8 cellular contexts compared by ENCODE assay signal in genomic region chr12:102061556-102062418, GRCh38. TPM values are rescaled to one million over a fixed set of nuclear protein-coding genes. Genes with fewer than 3 reads are reported as not detected.
DNase-seq lines count a peak whose midpoint lies in the region; ATAC-seq, FAIRE-seq and TF ChIP-seq lines count a peak whose summit lies in the region.

Gene WASHC3 (minus strand): TSS chr12:102061991. CDS start chr12:102061962, 29 bp downstream.

- H3K27me3 ChIP-seq in adipocyte (replicated peaks; ENCODE audit: control insufficient read depth, insufficient read depth, low read length) (no peaks in the 10 kb centered on the region), pancreas (no peaks in the 10 kb centered on the region), tibial artery (no peaks in the 10 kb centered on the region)

- H3K4me3 ChIP-seq in GM12875 (ENCODE audit: low read depth, low read length), result peak within 1 kb of the TSS; percentile 78
- peak within 1 kb of the TSS; percentile 84 for H3K4me3 ChIP-seq in adipocyte (ENCODE audit: low read length)
- peak within 1 kb of the TSS; percentile 72 to 92 (median 75) for H3K4me3 ChIP-seq in pancreas
- H3K4me3 ChIP-seq in tibial artery, result peak within 1 kb of the TSS; percentile 79 to 87

- H3K4me1 ChIP-seq in adipocyte (ENCODE audit: control insufficient read depth, insufficient read depth, low read length), result peaks cover 4% of the 10 kb centered on the region
- H3K4me1 ChIP-seq in pancreas, result no peaks in the 10 kb centered on the region
- H3K4me1 ChIP-seq in tibial artery, result peaks cover 0 to 4% (median 4%) of the 10 kb centered on the region in 4 donors

- DNase-seq in NCI-H1436 (lab: John Stamatoyannopoulos, UW), result peak; percentile 91
- DNase-seq in T follicular helper cell (ENCODE audit: low read depth), result peak; percentile 92
- DNase-seq in adipocyte (ENCODE audit: low read depth), result peak; percentile 99
- DNase-seq in Right ventricle myocardium superior, result peak; percentile 98
- peak; percentile 89 to 95 (median 92) for DNase-seq in pancreas
- peak; percentile 97 to 98 for DNase-seq in tibial artery

- H3K27ac ChIP-seq in pancreas (peak within 1 kb of the TSS; percentile 8 to 79 (median 46)), tibial artery (peak within 1 kb of the TSS; percentile 89 to 93)

- H3K36me3 ChIP-seq in adipocyte (ENCODE audit: control insufficient read depth, insufficient read depth, low read length, severe bottlenecking) (peaks cover 26% of the 10 kb centered on the region), pancreas (no peaks in the 10 kb centered on the region), tibial artery (peaks cover 5 to 10% (median 8%) of the 10 kb centered on the region in 3 donors)

- FAIRE-seq in pancreas (lab: Jason Lieb, UNC), result peak; percentile 81

- ATAC-seq in HG02798 (IDR thresholded peaks at IDR 0.05; ENCODE audit: poor library complexity, unreplicated experiment) (peak; percentile 98), Right ventricle myocardium superior (ENCODE audit: poor library complexity) (peak; percentile 100), pancreas (peak; percentile 99 to 100 (median 100))

- TF ChIP-seq CTCF in GM12875 (IDR thresholded peaks at IDR 0.05; ENCODE audit: borderline replicate concordance, insufficient read depth, low read depth, low read length) (no peak), pancreas (IDR thresholded peaks at IDR 0.05) (no peak), tibial artery (IDR thresholded peaks at IDR 0.05) (peak in 1 of 2 experiments; percentile 6)

- peak within 1 kb of the TSS; percentile 89 for H3K9ac ChIP-seq in adipocyte (ENCODE audit: low read length)

- intact Hi-C loops in Right ventricle myocardium superior (cut with DNase I), result no loop called here
- intact Hi-C loops in pancreas (cut with DNase I), result no loop called here
- intact Hi-C loops in tibial artery (cut with DNase I; ENCODE audit: low total_unique reads), result loop anchor here (10.0 kb wide), 1 partner anchor 187 kb away; the partner anchor contains the start of gene DRAM1

- no peaks in the 10 kb centered on the region for H3K9me3 ChIP-seq in adipocyte (ENCODE audit: control insufficient read depth, low read length)
- no peaks in the 10 kb centered on the region for H3K9me3 ChIP-seq in pancreas
- no peaks in the 10 kb centered on the region for H3K9me3 ChIP-seq in tibial artery

- 1 to 2% methylated on average over 44 of the region's 44 CpGs for WGBS in pancreas, 2 donors

RNA-seq across cellular contexts. Expression of gene WASHC3, which starts in this region (rescaled TPM):
- total RNA-seq in Right ventricle myocardium superior (31.9 TPM), pancreas (10 to 100 TPM in 5 of 6 donors, 1 to 10 TPM in 1; 5.1 to 15.6 (median 12.8) TPM)
- 10 to 100 TPM; 15.5 to 29.0 TPM for polyA plus RNA-seq in pancreas

Comparison
In these comparisons a context has a peak if more than half of its experiments do, and no peak if none do; other contexts are left out.
1. Peak in every context shown above with its lines: DNase-seq, ATAC-seq, H3K4me3 ChIP-seq and H3K27ac ChIP-seq.